Comparison of ENCODE assay signal across 13 cellular contexts in genomic region chr3:181486496-181486895, GRCh38.
"Had no signal": no experiment of that assay in that cellular context is flagged by ENCODE, and none has a peak within 500 bp of the region (broad histone marks: within the 10 kb centered on the region; RNA-seq: fewer than 3 reads in every experiment).

No MANE protein-coding gene starts in this region.

- H3K4me3 ChIP-seq: esophagus squamous epithelium, left lung, skin epidermis, tibial artery, uterus had no signal

- H3K27me3 ChIP-seq: esophagus squamous epithelium, left lung, tibial artery, uterus had no signal

- H3K9me3 ChIP-seq: esophagus squamous epithelium, left lung, tibial artery, uterus had no signal

- H3K27ac ChIP-seq: esophagus squamous epithelium, foreskin keratinocyte, skin epidermis, tibial artery, uterus had no signal

- H3K4me1 ChIP-seq: foreskin keratinocyte, left lung, tibial artery, uterus had no signal

- DNase-seq: activated T-cell treated with anti-CD3 and anti-CD28 coated beads, Interleukin-2, amount 50 U/mL, for 1 hour; amniotic stem cell; esophagus squamous epithelium; foreskin keratinocyte; left lung; mesendoderm; nephron progenitor cell; tibial artery; uterus had no signal

- FAIRE-seq: islet of Langerhans had no signal

- H3K36me3 ChIP-seq: esophagus squamous epithelium, left lung, tibial artery, uterus had no signal

- ATAC-seq: activated naive CD4-positive, alpha-beta T cell treated with anti-CD3 and anti-CD28 coated beads, Interleukin-2, amount 50 U/mL, for 72 hours; foreskin keratinocyte; left lung; stimulated activated memory B cell treated with anti-CD40 and anti-IgM and Interleukin-4, amounts not matched to agents 10 μg/mL and 1 μg/mL and 100 μg/mL, for 72 hours had no signal
